ENCODE assay signal across 17 cellular contexts in the genomic region with DNA sequence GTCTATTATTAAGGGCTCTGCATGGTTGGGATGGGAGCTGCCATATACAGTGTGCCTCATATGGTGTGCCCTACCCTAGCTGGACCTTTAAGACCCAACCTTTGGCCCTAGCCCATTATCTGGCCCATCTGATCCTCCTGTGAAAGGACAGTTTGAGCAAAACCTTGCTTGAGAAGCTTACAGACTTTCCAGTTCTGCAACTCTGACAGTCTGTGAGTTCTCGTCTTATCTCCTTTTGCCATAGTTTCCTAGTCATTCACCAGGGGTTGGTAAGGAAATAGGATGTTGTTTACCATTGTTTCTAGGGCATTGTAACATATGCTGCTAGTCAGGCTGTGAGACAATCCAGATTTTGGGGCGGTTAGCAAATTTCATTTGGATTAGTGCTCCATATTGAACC. TPM values are rescaled to one million over a fixed set of nuclear protein-coding genes. Genes with fewer than 3 reads are reported as not detected.
DNase-seq lines count a peak whose midpoint lies in the region; ATAC-seq and TF ChIP-seq lines count a peak whose summit lies in the region.
"Had no signal": no experiment of that assay in that cellular context is flagged by ENCODE, and none has a peak within 500 bp of the region (broad histone marks: within the 10 kb centered on the region; RNA-seq: fewer than 3 reads in every experiment).

No MANE protein-coding gene starts in this region.

- no peaks in the 10 kb centered on the region for H3K9me2 ChIP-seq in PC-9 (ENCODE audit: insufficient read depth)

- intact Hi-C loops in Calu3 (cut with micrococcal nuclease; ENCODE audit: unreplicated experiment) (no loop called here), PC-9 (cut with micrococcal nuclease; ENCODE audit: unreplicated experiment) (loop anchor here (1.0 kb wide), 2 partner anchors 17 to 282 kb away; a partner anchor contains a TSS), A673 (cut with micrococcal nuclease; ENCODE audit: unreplicated experiment) (no loop called here)

- H3K27ac ChIP-seq in PC-9 (peak overlapping the region; percentile 59), A673 (ENCODE audit: low read depth, low read length, poor library complexity, severe bottlenecking) (no peak overlapping the region)
- H3K27ac ChIP-seq: psoas muscle, SJCRH30 had no signal

- H3K27me3 Mint-ChIP-seq in Calu3 (ENCODE audit: unreplicated experiment) (no peaks in the 10 kb centered on the region), endothelial cell (ENCODE audit: unreplicated experiment) (peaks cover 7% of the 10 kb centered on the region), nephron progenitor cell (ENCODE audit: low read depth, poor library complexity) (no peaks in the 10 kb centered on the region)
- H3K27me3 Mint-ChIP-seq: activated CD4-positive, alpha-beta T cell treated with anti-CD3 and anti-CD28 coated beads for 36 hours; naive B cell had no signal

- H3K27me3 ChIP-seq in PC-9 (ENCODE audit: insufficient read depth, low read depth) (no peaks in the 10 kb centered on the region), A673 (replicated peaks; ENCODE audit: insufficient read depth, low read depth, low read length, poor library complexity) (no peaks in the 10 kb centered on the region)
- H3K27me3 ChIP-seq: SJCRH30 had no signal

- POLR2A ChIA-PET in PC-9 (lab: Charles Lee; ENCODE audit: unreplicated experiment) = interaction anchor here (0.6 kb wide), 1 partner anchor 278 kb away, joined by 10 read pairs; no protein-coding TSS in a partner anchor
- POLR2A ChIA-PET in A673 (lab: Charles Lee; ENCODE audit: low non-redundant PET) = no interaction called here

- H3K9me3 Mint-ChIP-seq in Calu3 (ENCODE audit: low read depth, unreplicated experiment) (no peaks in the 10 kb centered on the region), endothelial cell (ENCODE audit: unreplicated experiment) (no peaks in the 10 kb centered on the region), nephron progenitor cell (peaks cover 23% of the 10 kb centered on the region)
- H3K9me3 Mint-ChIP-seq: activated naive CD4-positive, alpha-beta T cell treated with anti-CD3 and anti-CD28 coated beads, Interleukin-2, amount 50 U/mL, for 72 hours; naive B cell had no signal

- H3K4me1 Mint-ChIP-seq in Calu3 (ENCODE audit: low read depth, unreplicated experiment) (peaks cover 30% of the 10 kb centered on the region), endothelial cell (ENCODE audit: unreplicated experiment) (peaks cover 53% of the 10 kb centered on the region), nephron progenitor cell (peaks cover 27% of the 10 kb centered on the region)

- H3K79me2 ChIP-seq in PC-9 (ENCODE audit: low read depth) = peaks cover 68% of the 10 kb centered on the region

- DNase-seq in Calu3 (peak; percentile 55), PC-9 (peak; percentile 59 to 96), endothelial cell (ENCODE audit: low spot score) (peak; percentile 29), nephron progenitor cell (no peak), A673 (ENCODE audit: low spot score) (no peak)
- DNase-seq in activated CD4-positive, alpha-beta T cell treated with anti-CD3 and anti-CD28 coated beads, Interleukin-2, amount 50 U/mL, for 4 hours = no peak
- DNase-seq: activated CD4-positive, alpha-beta T cell treated with anti-CD3 and anti-CD28 coated beads for 36 hours; GOT3; naive B cell; NCI-H1048; NCI-H2171 treated with DMSO at 0.1 percent for 48 hours; psoas muscle; SJCRH30 had no signal

- H3K27ac Mint-ChIP-seq in Calu3 (ENCODE audit: unreplicated experiment) = peak overlapping the region; percentile 70
- peak overlapping the region; percentile 100 for H3K27ac Mint-ChIP-seq in endothelial cell (ENCODE audit: unreplicated experiment)
- H3K27ac Mint-ChIP-seq in nephron progenitor cell = peak overlapping the region; percentile 3
- H3K27ac Mint-ChIP-seq: activated CD4-positive, alpha-beta T cell treated with anti-CD3 and anti-CD28 coated beads for 36 hours had no signal

- BruUV-seq in Calu3 (replicated peaks; lab: Mats Ljungman, UMichigan) = no TSS peak
- BruUV-seq in PC-9 (replicated peaks; lab: Mats Ljungman, UMichigan) = no TSS peak
- BruUV-seq in A673 (replicated peaks; lab: Mats Ljungman, UMichigan) = no TSS peak

- peaks cover 10% of the 10 kb centered on the region for H3F3A ChIP-seq in PC-9 (ENCODE audit: insufficient read depth, low read depth)

- H3K36me3 ChIP-seq in PC-9 (ENCODE audit: low read depth) (0 out of 2 replicates have a peak, but pooled peaks cover 4% of the 10 kb centered on the region), A673 (ENCODE audit: insufficient read depth, low read length, poor library complexity, severe bottlenecking) (no peaks in the 10 kb centered on the region)
- H3K36me3 ChIP-seq: SJCRH30 had no signal

- H3K36me3 Mint-ChIP-seq in Calu3 (ENCODE audit: insufficient read depth, unreplicated experiment) (no peaks in the 10 kb centered on the region), endothelial cell (ENCODE audit: low read depth, unreplicated experiment) (peaks cover 27% of the 10 kb centered on the region), nephron progenitor cell (ENCODE audit: low read depth) (peaks cover 55% of the 10 kb centered on the region)

- H3K4me3 ChIP-seq in PC-9 (no peak overlapping the region), A673 (ENCODE audit: low read depth, low read length, poor library complexity, severe bottlenecking) (no peak overlapping the region)
- H3K4me3 ChIP-seq: GM12878, psoas muscle, SJCRH30 had no signal

- no peak overlapping the region for H2AFZ ChIP-seq in PC-9

- no peaks in the 10 kb centered on the region for H3K9me3 ChIP-seq in PC-9 (ENCODE audit: insufficient read depth, low read depth)
- H3K9me3 ChIP-seq in A673 (ENCODE audit: low read depth, low read length, poor library complexity, severe bottlenecking) = no peaks in the 10 kb centered on the region
- H3K9me3 ChIP-seq: psoas muscle had no signal

- CTCF ChIA-PET in Calu3 (lab: Charles Lee) (interaction anchor here (1.0 kb wide), 1 partner anchor 46 kb away, joined by 3 read pairs; no protein-coding TSS in a partner anchor), PC-9 (lab: Charles Lee) (interaction anchor here (0.7 kb wide), 1 partner anchor 230 kb away, joined by 3 read pairs; no protein-coding TSS in a partner anchor), A673 (lab: Charles Lee) (no interaction called here)

- no peak for ATAC-seq in GM21825 (IDR thresholded peaks at IDR 0.05; ENCODE audit: unreplicated experiment)
- no peak for ATAC-seq in GM21786 (IDR thresholded peaks at IDR 0.05; ENCODE audit: unreplicated experiment)
- ATAC-seq: activated CD4-positive, alpha-beta T cell treated with anti-CD3 and anti-CD28 coated beads for 36 hours; activated naive CD4-positive, alpha-beta T cell treated with anti-CD3 and anti-CD28 coated beads, Interleukin-2, amount 50 U/mL, for 72 hours; GM12878 had no signal

- TF ChIP-seq CTCF in Calu3 (IDR thresholded peaks at IDR 0.05; ENCODE audit: unreplicated experiment) (no peak), PC-9 (conservative IDR thresholded peaks at IDR 0.05) (no peak), endothelial cell (IDR thresholded peaks at IDR 0.05; ENCODE audit: unreplicated experiment) (no peak), nephron progenitor cell (IDR thresholded peaks at IDR 0.05) (no peak), A673 (conservative IDR thresholded peaks at IDR 0.05; ENCODE audit: low read depth, low read length) (no peak)

- peaks cover 20% of the 10 kb centered on the region for H3K4me1 ChIP-seq in PC-9 (replicated peaks; ENCODE audit: insufficient read depth)
- H3K4me1 ChIP-seq in A673 (ENCODE audit: insufficient read depth, low read length, poor library complexity, severe bottlenecking) = peaks cover 6% of the 10 kb centered on the region
- H3K4me1 ChIP-seq: SJCRH30 had no signal

- H4K20me1 ChIP-seq in PC-9 (ENCODE audit: insufficient read depth) = no peaks in the 10 kb centered on the region

- H3K4me3 Mint-ChIP-seq in Calu3 (ENCODE audit: low read depth, unreplicated experiment) (no peak overlapping the region), endothelial cell (ENCODE audit: unreplicated experiment) (peak overlapping the region; percentile 62), nephron progenitor cell (no peak overlapping the region)
- H3K4me3 Mint-ChIP-seq: activated CD4-positive, alpha-beta T cell treated with anti-CD3 and anti-CD28 coated beads for 36 hours; naive B cell had no signal

- peak overlapping the region; percentile 50 for H3K4me2 ChIP-seq in PC-9

RNA-seq across cellular contexts. Expression of a gene that starts 17.2 kb away (rescaled TPM):
- total RNA-seq in Calu3 (2022) (106 and 113 TPM in 2 replicates), PC-9 (2021) (55.6 and 83.5 TPM in 2 replicates), endothelial cell (ENCODE audit: unreplicated experiment) (84.8 TPM), A673 (2021) (88.5 and 99.9 TPM in 2 replicates)

Comparison
In these comparisons a context has a peak if more than half of its experiments do, and no peak if none do; other contexts are left out.
1. DNase-seq: peak in Calu3 (single experiment), PC-9 (2 of 2) and endothelial cell (single experiment); none in nephron progenitor cell (single experiment), activated CD4-positive, alpha-beta T cell treated with anti-CD3 and anti-CD28 coated beads, Interleukin-2, amount 50 U/mL, for 4 hours (0 of 2) and A673 (single experiment).
2. H3K27ac Mint-ChIP-seq: peak in every context shown above with its lines; median percentile 100 in endothelial cell; 70 in Calu3; 3 in nephron progenitor cell.